Comparison of ENCODE assay signal across 8 cellular contexts in the genomic region with DNA sequence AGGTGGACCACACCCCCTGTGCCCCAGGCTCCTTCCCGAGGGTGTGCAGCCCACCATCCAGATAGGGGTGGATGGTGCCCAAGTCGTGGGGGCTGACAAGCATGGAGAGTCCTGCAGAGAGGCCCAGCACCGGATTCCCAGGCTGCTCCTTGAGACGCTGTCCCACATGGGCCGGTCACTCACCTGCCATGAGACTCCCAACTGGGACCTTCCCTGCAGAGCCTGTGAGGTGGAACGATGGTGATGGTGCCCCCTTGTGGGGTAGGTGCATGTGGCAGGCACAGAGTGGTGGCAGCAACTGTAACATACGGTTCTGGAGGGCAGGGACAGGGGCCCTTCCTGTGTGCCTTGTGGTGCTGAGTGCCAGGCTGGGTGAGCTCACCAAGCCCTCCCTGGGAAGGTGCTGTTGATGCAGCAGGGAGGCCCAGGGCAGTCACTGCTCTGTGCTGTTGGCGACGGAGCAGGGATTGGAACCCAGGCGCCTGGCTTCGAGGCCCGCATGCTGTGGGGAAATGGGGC. TPM values are rescaled to one million over a fixed set of nuclear protein-coding genes. Genes with fewer than 3 reads are reported as not detected.
DNase-seq lines count a peak whose midpoint lies in the region; ATAC-seq and TF ChIP-seq lines count a peak whose summit lies in the region.

No MANE protein-coding gene starts in this region.

- no peaks in the 10 kb centered on the region for H3K36me3 ChIP-seq in lung (ENCODE audit: control insufficient read depth in 2 of 2, insufficient read depth in 2 of 2, low read length in 2 of 2)

- peaks cover 0 to 5% of the 10 kb centered on the region in 2 donors for H3K4me1 ChIP-seq in lung (ENCODE audit: control insufficient read depth in 2 of 2, insufficient read depth in 2 of 2, low read length in 2 of 2)

- H3K9me3 ChIP-seq in lung (ENCODE audit: control insufficient read depth in 2 of 2, insufficient read depth in 1 of 2, low read length in 1 of 2) = no peaks in the 10 kb centered on the region

- H3K27me3 ChIP-seq in lung (ENCODE audit: control insufficient read depth, insufficient read depth) = no peaks in the 10 kb centered on the region

- ATAC-seq in lung (ENCODE audit: insufficient read depth, low FRiP score) (peak; percentile 77), HG02884 (IDR thresholded peaks at IDR 0.05; ENCODE audit: unreplicated experiment) (no peak)

- H3K4me3 ChIP-seq in choroid plexus epithelial cell (ENCODE audit: low read depth, low read length) (no peak overlapping the region), lung (no peak overlapping the region)

- DNase-seq in SIG-M5 treated with dmso at 0.1 percent for 504 hours (lab: John Stamatoyannopoulos, UW; ENCODE audit: unreplicated experiment) = peak; percentile 54
- no peak for DNase-seq in SIG-M5 (lab: John Stamatoyannopoulos, UW)
- DNase-seq in NCI-H1105 treated with DMSO at 0.1 percent for 48 hours (lab: John Stamatoyannopoulos, UW) = peak; percentile 4
- peak; percentile 70 for DNase-seq in activated CD4-positive, CD25-positive, alpha-beta regulatory T cell treated with anti-CD3 and anti-CD28 coated beads, Interleukin-2, amount 50 U/mL, for 72 hours
- DNase-seq in choroid plexus epithelial cell (ENCODE audit: low read depth) = peak; percentile 59
- DNase-seq in lung (ENCODE audit: low spot score) = peak; percentile 73
- peak; percentile 87 for DNase-seq in stimulated activated CD8-positive, alpha-beta memory T cell treated with anti-CD3 and anti-CD28 coated beads, Interleukin-4, amount 100 ng/mL, for 48 hours

- WGBS in lung, 2 donors = 56 to 63% methylated on average over 12 of the region's 12 CpGs

- H3K27ac ChIP-seq in lung (ENCODE audit: low read depth in 1 of 2, low read length in 1 of 2) = no peak overlapping the region

- TF ChIP-seq CTCF in choroid plexus epithelial cell (conservative IDR thresholded peaks at IDR 0.05; ENCODE audit: low read depth, low read length) = peak; percentile 85
- TF ChIP-seq CTCF in lung (IDR thresholded peaks at IDR 0.05; ENCODE audit: control extremely low read depth, extremely low read depth) = peak; percentile 56

RNA-seq across cellular contexts. Expression of a gene that starts 33.1 kb away (rescaled TPM):
- total RNA-seq in lung = 10 to 100 TPM; 20.7 to 31.1 TPM
- 10 to 100 TPM; 19.2 to 39.7 TPM for polyA plus RNA-seq in lung

RNA-seq across cellular contexts. Expression of a gene that starts 34.7 kb away (rescaled TPM):
- total RNA-seq in lung = under 1 TPM in 1 of 2 donors, not detected in 1; 0.06 TPM
- polyA plus RNA-seq in lung = under 1 TPM; 0.07 to 0.08 TPM

RNA-seq across cellular contexts. Expression of a gene that starts 47.0 kb away (rescaled TPM):
- 10 to 100 TPM; 18.7 to 21.1 TPM for total RNA-seq in lung
- polyA plus RNA-seq in lung = 10 to 100 TPM; 24.3 to 29.0 TPM

RNA-seq across cellular contexts. Expression of a gene that starts 49.8 kb away (rescaled TPM):
- 1 to 10 TPM in 1 of 2 donors, under 1 TPM in 1; 0.43 to 3.8 TPM for total RNA-seq in lung
- polyA plus RNA-seq in lung = 1 to 10 TPM; 1.9 to 3.9 TPM

RNA-seq across cellular contexts. Expression of a gene that starts 52.0 kb away (rescaled TPM):
- 10 to 100 TPM; 14.0 to 20.5 TPM for total RNA-seq in lung
- 10 to 100 TPM; 32.0 to 38.4 TPM for polyA plus RNA-seq in lung
